ENCODE assay signal across 34 cellular contexts in the genomic region with DNA sequence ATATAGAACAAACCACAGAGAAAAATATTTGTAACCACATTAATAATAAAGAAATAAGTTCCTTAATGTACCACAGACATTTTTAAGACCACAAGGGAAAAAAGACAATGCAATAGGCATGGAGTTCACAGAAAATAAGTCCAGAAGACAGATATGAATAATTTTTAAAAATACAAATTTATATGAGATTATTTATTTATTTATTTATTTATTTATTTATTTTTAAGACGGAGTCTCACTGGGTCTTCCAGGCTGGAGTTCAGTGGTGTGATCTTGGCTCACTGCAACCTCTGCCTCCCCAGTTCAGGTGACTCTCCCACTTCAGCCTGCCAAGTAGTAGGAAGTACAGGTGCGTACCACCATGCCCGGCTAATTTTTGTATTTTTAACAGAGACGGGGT.
"Had no signal": no experiment of that assay in that cellular context is flagged by ENCODE, and none has a peak within 500 bp of the region (broad histone marks: within the 10 kb centered on the region; RNA-seq: fewer than 3 reads in every experiment).

No MANE protein-coding gene starts in this region.

- H3K4me3 ChIP-seq: ascending aorta, breast epithelium, cardiac muscle cell, esophagus squamous epithelium, gastrocnemius medialis, heart left ventricle had no signal

- ATAC-seq: activated naive CD4-positive, alpha-beta T cell treated with anti-CD3 and anti-CD28 coated beads, Interleukin-2, amount 50 U/mL, for 72 hours; activated T-cell treated with anti-CD3 and anti-CD28 coated beads, Interleukin-2, amount 50 U/mL, for 72 hours; effector memory CD8-positive, alpha-beta T cell; heart left ventricle; T-helper 17 cell had no signal

- H3K27ac ChIP-seq: ascending aorta, breast epithelium, cardiac muscle cell, epithelial cell of prostate, esophagus squamous epithelium, gastrocnemius medialis, heart left ventricle, WERI-Rb-1 had no signal

- DNase-seq: activated B cell treated with CpG ODN at 0.5 μM for 24 hours; activated CD4-positive, alpha-beta memory T cell treated with anti-CD3 and anti-CD28 coated beads, Interleukin-2, amount 10 ng/mL, durations not matched to agents 7 days and 5 days; activated CD4-positive, alpha-beta T cell treated with anti-CD3 and anti-CD28 coated beads for 4 hours; activated CD4-positive, alpha-beta T cell treated with anti-CD3 and anti-CD28 coated beads, Interleukin-2, amount 10 ng/mL, durations not matched to agents 7 days and 5 days; activated CD4-positive, alpha-beta T cell treated with anti-CD3 and anti-CD28 coated beads, Interleukin-2, amount 50 U/mL, for 4 hours; activated CD4-positive, CD25-positive, alpha-beta regulatory T cell treated with anti-CD3 and anti-CD28 coated beads, Interleukin-2, amount 50 U/mL, for 72 hours; activated CD8-positive, alpha-beta memory T cell treated with anti-CD3 and anti-CD28 coated beads, Interleukin-2, amount 50 U/mL, for 48 hours; activated gamma-delta T cell; activated naive CD4-positive, alpha-beta T cell; activated naive CD4-positive, alpha-beta T cell treated with anti-CD3 and anti-CD28 coated beads, Interleukin-2, amount 10 ng/mL, durations not matched to agents 7 days and 5 days; activated naive CD8-positive, alpha-beta T cell treated with anti-CD3 and anti-CD28 coated beads, Interleukin-2, amount 10 ng/mL, durations not matched to agents 7 days and 5 days; activated T-cell treated with anti-CD3 and anti-CD28 coated beads for 4 hours; activated T-cell treated with anti-CD3 and anti-CD28 coated beads, Interleukin-2, amount 50 U/mL, for 24 hours; activated T-cell treated with anti-CD3 and anti-CD28 coated beads, Interleukin-2, amount 50 U/mL, for 72 hours; central memory CD4-positive, alpha-beta T cell; cerebellar nuclear complex; cortex of kidney; dermis blood vessel endothelial cell; effector CD4-positive, alpha-beta T cell; effector memory CD8-positive, alpha-beta T cell; esophagus squamous epithelium; foreskin fibroblast; glutamatergic neuron; heart left ventricle; T-helper 1 cell; T-helper 17 cell; T1000; WERI-Rb-1 had no signal
